8 cellular contexts compared by ENCODE assay signal in the genomic region with DNA sequence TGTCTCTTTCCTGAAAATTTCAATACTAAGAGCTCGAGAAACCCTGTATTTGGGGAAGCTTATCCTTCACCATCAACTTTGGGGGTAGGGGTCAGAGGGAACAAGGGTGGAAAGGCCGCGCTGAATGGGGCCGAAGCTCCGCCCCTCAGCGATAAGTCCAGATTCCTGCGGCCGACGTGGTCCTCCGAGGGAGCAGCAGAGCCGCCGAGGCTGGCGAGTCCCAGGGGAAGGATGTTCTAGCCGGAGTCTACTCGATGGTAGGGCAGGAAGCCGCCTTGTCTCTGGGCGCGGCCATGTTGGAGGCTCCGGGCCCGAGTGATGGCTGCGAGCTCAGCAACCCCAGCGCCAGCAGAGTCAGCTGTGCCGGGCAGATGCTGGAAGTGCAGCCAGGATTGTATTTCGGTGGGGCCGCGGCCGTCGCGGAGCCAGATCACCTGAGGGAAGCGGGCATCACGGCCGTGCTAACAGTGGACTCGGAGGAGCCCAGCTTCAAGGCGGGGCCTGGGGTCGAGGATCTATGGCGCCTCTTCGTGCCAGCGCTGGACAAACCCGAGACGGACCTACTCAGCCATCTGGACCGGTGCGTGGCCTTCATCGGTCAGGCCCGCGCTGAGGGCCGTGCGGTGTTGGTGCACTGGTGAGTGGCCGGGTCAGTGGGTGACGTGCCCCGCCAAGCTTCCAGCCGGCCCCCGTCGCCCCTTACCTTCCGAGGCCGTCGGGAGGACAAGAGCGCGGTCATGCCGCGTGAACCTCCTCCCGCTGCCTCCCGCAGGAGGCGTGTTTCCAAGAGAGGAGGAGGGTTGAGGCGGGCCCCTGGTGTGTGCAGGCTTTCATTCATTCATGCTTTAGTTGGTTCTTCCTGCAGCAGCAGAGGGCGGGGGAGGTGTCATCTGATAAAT. TPM values are rescaled to one million over a fixed set of nuclear protein-coding genes. Genes with fewer than 3 reads are reported as not detected.
DNase-seq lines count a peak whose midpoint lies in the region; ATAC-seq and TF ChIP-seq lines count a peak whose summit lies in the region.

A gene with protein sequence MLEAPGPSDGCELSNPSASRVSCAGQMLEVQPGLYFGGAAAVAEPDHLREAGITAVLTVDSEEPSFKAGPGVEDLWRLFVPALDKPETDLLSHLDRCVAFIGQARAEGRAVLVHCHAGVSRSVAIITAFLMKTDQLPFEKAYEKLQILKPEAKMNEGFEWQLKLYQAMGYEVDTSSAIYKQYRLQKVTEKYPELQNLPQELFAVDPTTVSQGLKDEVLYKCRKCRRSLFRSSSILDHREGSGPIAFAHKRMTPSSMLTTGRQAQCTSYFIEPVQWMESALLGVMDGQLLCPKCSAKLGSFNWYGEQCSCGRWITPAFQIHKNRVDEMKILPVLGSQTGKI (plus strand): TSS at position 278 of the 899 bp plus-strand sequence. CDS start 16 bp downstream, at position 294.

- no peaks in the 10 kb centered on the region for H3K9me2 ChIP-seq in PC-9 (ENCODE audit: insufficient read depth)

- CTCF ChIA-PET in PC-9 (lab: Charles Lee): interaction anchor here (0.6 to 1.0 kb wide), 3 partner anchors 17 to 1378 kb away, joined by 3 to 11 read pairs (median 3); partner anchors contain the start of gene ATF6

- TF ChIP-seq CTCF in PC-9 (conservative IDR thresholded peaks at IDR 0.05) (peak; percentile 33; the same call in 1 of the 2 replicates), epithelial cell of proximal tubule (conservative IDR thresholded peaks at IDR 0.05; ENCODE audit: low read depth, low read length) (no peak)

- H3K36me3 ChIP-seq in PC-9 (ENCODE audit: low read depth) (peaks cover 21% of the 10 kb centered on the region), mucosa of rectum (ENCODE audit: control insufficient read depth in 2 of 2, insufficient read depth in 2 of 2, low read length in 2 of 2) (peaks cover 21% of the 10 kb centered on the region in 2 donors)

- 0 out of 2 replicates have a peak, but pooled peaks cover 5% of the 10 kb centered on the region for H4K20me1 ChIP-seq in PC-9 (ENCODE audit: insufficient read depth)

- peak within 1 kb of the TSS; percentile 95 for H2AFZ ChIP-seq in PC-9

- H3K9me3 ChIP-seq in PC-9 (ENCODE audit: insufficient read depth, low read depth) (no peaks in the 10 kb centered on the region), mucosa of rectum (ENCODE audit: control insufficient read depth in 2 of 2, low read length in 2 of 2) (no peaks in the 10 kb centered on the region)

- H3K4me3 ChIP-seq in PC-9 (peak within 1 kb of the TSS; percentile 76), epithelial cell of proximal tubule (ENCODE audit: low read depth, low read length) (peak within 1 kb of the TSS; percentile 84), mucosa of rectum (ENCODE audit: low read length in 2 of 2) (peak within 1 kb of the TSS; percentile 88 to 92)

- H3K9me3 Mint-ChIP-seq in IgD-negative memory B cell: peaks cover 0 to 1% (median 0%) of the 10 kb centered on the region in 3 donors

- H3K79me2 ChIP-seq in PC-9 (ENCODE audit: low read depth): peaks cover 35% of the 10 kb centered on the region

- DNase-seq in DMS153 treated with DMSO at 0.1 percent for 48 hours (lab: John Stamatoyannopoulos, UW; ENCODE audit: unreplicated experiment): peak; percentile 99
- peak; percentile 89 to 90 for DNase-seq in PC-9
- peak; percentile 84 for DNase-seq in activated T-cell treated with anti-CD3 and anti-CD28 coated beads, Interleukin-2, amount 50 U/mL, for 1 hour
- no peak for DNase-seq in epithelial cell of proximal tubule (ENCODE audit: low read depth)
- peak; percentile 62 to 63 for DNase-seq in stimulated activated CD8-positive, alpha-beta memory T cell treated with anti-CD3 and anti-CD28 coated beads, Interleukin-7, amount 100 ng/mL, for 1 hour (ENCODE audit: low read depth in 2 of 2)

- peak within 1 kb of the TSS; percentile 80 to 81 for H3K9ac ChIP-seq in mucosa of rectum (ENCODE audit: low read depth in 1 of 2, low read length in 2 of 2)

- peak within 1 kb of the TSS; percentile 95 to 100 (median 98) for H3K4me3 Mint-ChIP-seq in IgD-negative memory B cell

- H3K4me2 ChIP-seq in PC-9: peak within 1 kb of the TSS; percentile 89

- peak; percentile 92 for ATAC-seq in GM21528 (IDR thresholded peaks at IDR 0.05; ENCODE audit: low FRiP score, unreplicated experiment)

- H3K27ac ChIP-seq in PC-9 (peak within 1 kb of the TSS; percentile 83), mucosa of rectum (ENCODE audit: low read depth in 2 of 2, low read length in 2 of 2) (peak within 1 kb of the TSS; percentile 89 to 91)

- H3K4me1 ChIP-seq in PC-9 (replicated peaks; ENCODE audit: insufficient read depth) (peaks cover 18% of the 10 kb centered on the region), mucosa of rectum (ENCODE audit: control insufficient read depth in 2 of 2, insufficient read depth in 2 of 2, low read length in 2 of 2) (peaks cover 6 to 8% of the 10 kb centered on the region in 2 donors)

- H3K4me1 Mint-ChIP-seq in IgD-negative memory B cell: peaks cover 16 to 24% (median 22%) of the 10 kb centered on the region in 3 donors

- no peaks in the 10 kb centered on the region for H3K27me3 Mint-ChIP-seq in IgD-negative memory B cell

- H3K27me3 ChIP-seq in PC-9 (ENCODE audit: insufficient read depth, low read depth) (no peaks in the 10 kb centered on the region), mucosa of rectum (ENCODE audit: control insufficient read depth in 2 of 2, insufficient read depth in 2 of 2, low read length in 2 of 2) (no peaks in the 10 kb centered on the region)

- peak within 1 kb of the TSS; percentile 69 to 96 (median 95) for H3K27ac Mint-ChIP-seq in IgD-negative memory B cell

- peaks cover 8% of the 10 kb centered on the region for H3K36me3 Mint-ChIP-seq in IgD-negative memory B cell

- intact Hi-C loops in PC-9 (cut with micrococcal nuclease; ENCODE audit: unreplicated experiment): loop anchor here (2.0 to 10.0 kb wide), 3 partner anchors 23 to 355 kb away; no protein-coding TSS in a partner anchor

- BruUV-seq in PC-9 (replicated peaks; lab: Mats Ljungman, UMichigan): TSS peak; percentile 44

- no peaks in the 10 kb centered on the region for H3F3A ChIP-seq in PC-9 (ENCODE audit: insufficient read depth, low read depth)

- POLR2A ChIA-PET in PC-9 (lab: Charles Lee; ENCODE audit: unreplicated experiment): interaction anchor here (0.5 to 0.7 kb wide), 6 partner anchors 8 to 613 kb away, joined by 3 to 13 read pairs (median 6); no protein-coding TSS in a partner anchor

RNA-seq across cellular contexts. Expression of the gene that starts here (rescaled TPM):
- 47.3 TPM for polyA plus RNA-seq in IgD-negative memory B cell
- total RNA-seq in PC-9 (2021) (21.0 and 23.6 TPM in 2 replicates), epithelial cell of proximal tubule (26.2 and 32.9 TPM in 2 replicates)
